In genomic region chr3:69775751-69776150, GRCh38 we compare ENCODE assay signal across 7 cellular contexts. TPM values are rescaled to one million over a fixed set of nuclear protein-coding genes. Genes with fewer than 3 reads are reported as not detected.
"Had no signal": no experiment of that assay in that cellular context is flagged by ENCODE, and none has a peak within 500 bp of the region (broad histone marks: within the 10 kb centered on the region; RNA-seq: fewer than 3 reads in every experiment).

No MANE protein-coding gene starts in this region.

- H2AFZ ChIP-seq: GM23338 had no signal

- H3K4me2 ChIP-seq: GM23338 had no signal

- H3K4me3 ChIP-seq: GM23338, K562 had no signal

- DNase-seq: H9, HCEC 1CT, IMR-90, KG1 had no signal

RNA-seq across cellular contexts. Expression of gene MITF, which starts 36.5 kb away (rescaled TPM):
- total RNA-seq: HT-29 had no signal
